Comparison of ENCODE assay signal across 8 cellular contexts in genomic region chrX:129982300-129983246, GRCh38.
A peak's percentile ranks its signal among the peaks of the same experiment; 100 is the strongest.
DNase-seq lines count a peak whose midpoint lies in the region; ATAC-seq lines count a peak whose summit lies in the region.

Gene BCORL1 (plus strand): TSS chrX:129982635. CDS start chrX:130005232, 22,597 bp downstream.

- DNase-seq in AML-193 (lab: John Stamatoyannopoulos, UW), result peak; percentile 73 to 79
- DNase-seq in NCI-H2227 treated with DMSO at 0.1 percent for 48 hours (lab: John Stamatoyannopoulos, UW), result peak; percentile 96
- DNase-seq in activated CD4-positive, CD25-positive, alpha-beta regulatory T cell (lab: John Stamatoyannopoulos, UW), result peak; percentile 58 to 79 (median 72)
- peak; percentile 9 to 96 (median 87) for DNase-seq in caudate nucleus (lab: John Stamatoyannopoulos, UW)
- DNase-seq in iris pigment epithelial cell (ENCODE audit: low read depth), result peak; percentile 94
- peak; percentile 79 to 82 (median 79) for DNase-seq in stimulated activated CD4-positive, alpha-beta T cell treated with anti-CD3 and anti-CD28 coated beads, Interleukin-12 subunit alpha, Interleukin-12 subunit beta, amount 100 ng/mL, for 48 hours (ENCODE audit: low read depth in 2 of 3, low spot score in 1 of 3)

- no peak within 1 kb of the TSS for H3K27ac ChIP-seq in caudate nucleus (ENCODE audit: low read depth, low read length)

- ATAC-seq in GM19035 (IDR thresholded peaks at IDR 0.05; ENCODE audit: unreplicated experiment), result peak; percentile 89
- peak; percentile 92 for ATAC-seq in HG03196 (IDR thresholded peaks at IDR 0.05; ENCODE audit: unreplicated experiment)
